13 cellular contexts compared by ENCODE assay signal in the genomic region with DNA sequence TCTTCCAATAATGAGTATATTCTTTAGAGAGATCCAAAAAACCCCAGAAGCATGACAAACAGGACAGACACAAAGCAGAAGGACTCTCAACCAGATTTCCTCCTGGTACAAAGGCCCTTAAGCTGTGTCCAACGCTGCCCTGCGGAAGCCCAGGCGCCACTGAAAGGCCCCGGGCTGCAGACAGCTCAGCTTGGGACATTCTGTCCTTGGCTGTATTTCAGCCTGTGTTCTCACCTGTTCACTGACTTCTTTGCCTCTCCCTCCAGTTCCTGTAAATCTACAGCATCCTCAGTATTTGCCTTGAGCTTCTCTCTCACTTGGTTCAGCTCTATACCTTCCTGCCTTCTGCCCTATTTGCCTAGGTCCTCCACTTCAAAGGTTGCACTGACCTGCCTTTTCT.
DNase-seq lines count a peak whose midpoint lies in the region; ATAC-seq, FAIRE-seq and TF ChIP-seq lines count a peak whose summit lies in the region.
"Had no signal": no experiment of that assay in that cellular context is flagged by ENCODE, and none has a peak within 500 bp of the region (broad histone marks: within the 10 kb centered on the region; RNA-seq: fewer than 3 reads in every experiment).

No MANE protein-coding gene starts in this region.

- DNase-seq in PC-9: peak in 1 of 2 experiments; percentile 11
- DNase-seq in endothelial cell of umbilical vein (ENCODE audit: low read depth, low spot score): no peak
- DNase-seq in lung (ENCODE audit: low spot score): peak; percentile 59
- DNase-seq in suprapubic skin (ENCODE audit: low spot score in 2 of 2): no peak
- DNase-seq in CD8-positive, alpha-beta T cell: no peak
- DNase-seq: activated CD4-positive, CD25-positive, alpha-beta regulatory T cell; activated T-cell treated with anti-CD3 and anti-CD28 coated beads for 4 hours; DND-41 had no signal

- H3K9me3 Mint-ChIP-seq in CD8-positive, alpha-beta T cell: no peaks in the 10 kb centered on the region

- CTCF ChIA-PET in PC-9 (lab: Charles Lee): interaction anchor here (0.6 to 2.9 kb wide), 5 partner anchors 8 to 54 kb away, joined by 3 to 11 read pairs (median 4); no protein-coding TSS in a partner anchor
- CTCF ChIA-PET in endothelial cell of umbilical vein (lab: Charles Lee): interaction anchor here (0.6 to 3.3 kb wide), 10 partner anchors 8 to 232 kb away, joined by 3 to 31 read pairs (median 7); partner anchors contain the start of gene ADRB2
- CTCF ChIA-PET in CD8-positive, alpha-beta T cell (lab: Charles Lee): interaction anchor here (2.1 kb wide), 2 partner anchors 8 to 235 kb away, joined by 10 to 11 read pairs; no protein-coding TSS in a partner anchor

- H2AFZ ChIP-seq in PC-9: no peak overlapping the region
- H2AFZ ChIP-seq in endothelial cell of umbilical vein (ENCODE audit: low read depth, low read length): no peak overlapping the region

- peaks cover 43% of the 10 kb centered on the region for H3F3A ChIP-seq in PC-9 (ENCODE audit: insufficient read depth, low read depth)

- H3K9me3 ChIP-seq in PC-9 (ENCODE audit: insufficient read depth, low read depth) (no peaks in the 10 kb centered on the region), endothelial cell of umbilical vein (replicated peaks; ENCODE audit: control insufficient read depth, insufficient read depth, low read length) (no peaks in the 10 kb centered on the region), lung (ENCODE audit: control insufficient read depth in 2 of 2, insufficient read depth in 1 of 2, low read length in 1 of 2) (no peaks in the 10 kb centered on the region), suprapubic skin (no peaks in the 10 kb centered on the region)
- H3K9me3 ChIP-seq in CD8-positive, alpha-beta T cell (ENCODE audit: low read length): no peaks in the 10 kb centered on the region

- H4K20me1 ChIP-seq in PC-9 (ENCODE audit: insufficient read depth): no peaks in the 10 kb centered on the region
- no peaks in the 10 kb centered on the region for H4K20me1 ChIP-seq in endothelial cell of umbilical vein (replicated peaks; ENCODE audit: control insufficient read depth, extremely low read depth, insufficient read depth, low read length)

- dilution Hi-C loops in endothelial cell of umbilical vein (cut with MboI; ENCODE audit: extremely low pct_ligation_motif_present, low sequenced_read_pairs): no loop called here

- peak overlapping the region; percentile 56 for H3K4me2 ChIP-seq in PC-9
- no peak overlapping the region for H3K4me2 ChIP-seq in endothelial cell of umbilical vein (ENCODE audit: insufficient read depth, low read length)

- peak overlapping the region; percentile 32 for H3K9ac ChIP-seq in endothelial cell of umbilical vein (replicated peaks; ENCODE audit: extremely low read depth, insufficient read depth, low read length)

- H3K27me3 ChIP-seq in PC-9 (ENCODE audit: insufficient read depth, low read depth) (no peaks in the 10 kb centered on the region), endothelial cell of umbilical vein (ENCODE audit: control insufficient read depth in 2 of 2, insufficient read depth in 2 of 2, low read length in 2 of 2) (no peaks in the 10 kb centered on the region), lung (ENCODE audit: control insufficient read depth, insufficient read depth) (no peaks in the 10 kb centered on the region), suprapubic skin (no peaks in the 10 kb centered on the region)
- peaks cover 3% of the 10 kb centered on the region for H3K27me3 ChIP-seq in CD8-positive, alpha-beta T cell (ENCODE audit: insufficient read depth, low read length)

- TF ChIP-seq POLR2A in endothelial cell of umbilical vein (IDR thresholded peaks at IDR 0.05; ENCODE audit: low read depth, low read length) (no peak), suprapubic skin (IDR thresholded peaks at IDR 0.05) (no peak)

- H3K27me3 Mint-ChIP-seq in CD8-positive, alpha-beta T cell (ENCODE audit: low read depth): no peaks in the 10 kb centered on the region

- FAIRE-seq in endothelial cell of umbilical vein (lab: Jason Lieb, UNC): no peak
- FAIRE-seq: GM12878 had no signal

- H3K9me2 ChIP-seq in PC-9 (ENCODE audit: insufficient read depth): no peaks in the 10 kb centered on the region

- H3K4me3 ChIP-seq in PC-9: no peak overlapping the region
- no peak overlapping the region for H3K4me3 ChIP-seq in endothelial cell of umbilical vein (replicated peaks in 1 of 3; ENCODE audit: insufficient read depth in 1 of 3, low read depth in 1 of 3, low read length in 3 of 3)
- H3K4me3 ChIP-seq in lung: no peak overlapping the region
- no peak overlapping the region for H3K4me3 ChIP-seq in suprapubic skin
- no peak overlapping the region for H3K4me3 ChIP-seq in CD8-positive, alpha-beta T cell (ENCODE audit: low read depth, low read length)
- H3K4me3 ChIP-seq: GM12878, SK-N-MC had no signal

- H3K36me3 Mint-ChIP-seq in CD8-positive, alpha-beta T cell: no peaks in the 10 kb centered on the region

- POLR2A ChIA-PET in PC-9 (lab: Charles Lee; ENCODE audit: unreplicated experiment) (interaction anchor here (0.6 to 1.0 kb wide), 5 partner anchors 51 to 404 kb away, joined by 3 to 5 read pairs (median 3); no protein-coding TSS in a partner anchor), endothelial cell of umbilical vein (lab: Charles Lee) (interaction anchor here (1.0 kb wide), 1 partner anchor 11 kb away, joined by 3 read pairs; no protein-coding TSS in a partner anchor)
- POLR2A ChIA-PET in CD8-positive, alpha-beta T cell (lab: Charles Lee): no interaction called here

- peaks cover 1% of the 10 kb centered on the region for H3K4me1 Mint-ChIP-seq in CD8-positive, alpha-beta T cell (ENCODE audit: low read depth)

- no peak overlapping the region for H3K4me3 Mint-ChIP-seq in CD8-positive, alpha-beta T cell

- TF ChIP-seq CTCF in PC-9 (conservative IDR thresholded peaks at IDR 0.05) (no peak), endothelial cell of umbilical vein (IDR thresholded peaks at IDR 0.05; ENCODE audit: extremely low read depth in 1 of 2, insufficient read depth in 1 of 2, low read depth in 1 of 2, low read length in 2 of 2) (no peak), lung (IDR thresholded peaks at IDR 0.05; ENCODE audit: control extremely low read depth, extremely low read depth) (no peak), suprapubic skin (IDR thresholded peaks at IDR 0.05) (no peak)
- TF ChIP-seq CTCF in CD8-positive, alpha-beta T cell (IDR thresholded peaks at IDR 0.05): no peak

- peaks cover 67% of the 10 kb centered on the region for H3K4me1 ChIP-seq in PC-9 (replicated peaks; ENCODE audit: insufficient read depth)
- peaks cover 16% of the 10 kb centered on the region for H3K4me1 ChIP-seq in endothelial cell of umbilical vein (ENCODE audit: control insufficient read depth, extremely low read depth, insufficient read depth, low read length)
- peaks cover 0 to 4% of the 10 kb centered on the region in 2 donors for H3K4me1 ChIP-seq in lung (ENCODE audit: control insufficient read depth in 2 of 2, insufficient read depth in 2 of 2, low read length in 2 of 2)
- peaks cover 71% of the 10 kb centered on the region for H3K4me1 ChIP-seq in suprapubic skin
- H3K4me1 ChIP-seq in CD8-positive, alpha-beta T cell (ENCODE audit: insufficient read depth, low read length): no peaks in the 10 kb centered on the region

- WGBS in lung, 2 donors: 72 to 75% methylated on average over 4 of the region's 4 CpGs
- WGBS in suprapubic skin: 45% methylated on average over 4 of the region's 4 CpGs

- H3K79me2 ChIP-seq in PC-9 (ENCODE audit: low read depth): no peaks in the 10 kb centered on the region
- H3K79me2 ChIP-seq in endothelial cell of umbilical vein (ENCODE audit: control insufficient read depth, insufficient read depth, low read length): no peaks in the 10 kb centered on the region

- H3K9me1 ChIP-seq in endothelial cell of umbilical vein (replicated peaks; ENCODE audit: control insufficient read depth, extremely low read depth, insufficient read depth, low read length): no peaks in the 10 kb centered on the region

- H3K36me3 ChIP-seq in PC-9 (ENCODE audit: low read depth) (no peaks in the 10 kb centered on the region), endothelial cell of umbilical vein (ENCODE audit: control insufficient read depth in 2 of 2, extremely low read depth in 1 of 2, insufficient read depth in 2 of 2, low read length in 2 of 2) (no peaks in the 10 kb centered on the region), lung (ENCODE audit: control insufficient read depth in 2 of 2, insufficient read depth in 2 of 2, low read length in 2 of 2) (no peaks in the 10 kb centered on the region), suprapubic skin (no peaks in the 10 kb centered on the region)
- no peaks in the 10 kb centered on the region for H3K36me3 ChIP-seq in CD8-positive, alpha-beta T cell (ENCODE audit: insufficient read depth, low read length)

- TF ChIP-seq EP300 in suprapubic skin (IDR thresholded peaks at IDR 0.05): no peak

- H3K27ac ChIP-seq in PC-9 (peak overlapping the region; percentile 92), endothelial cell of umbilical vein (ENCODE audit: insufficient read depth, low read depth, low read length) (peak overlapping the region; percentile 93), lung (ENCODE audit: low read depth in 1 of 2, low read length in 1 of 2) (peak overlapping the region; percentile 75 to 89), suprapubic skin (peak overlapping the region; percentile 92)
- H3K27ac ChIP-seq in CD8-positive, alpha-beta T cell (ENCODE audit: low read depth, low read length): no peak overlapping the region
- H3K27ac ChIP-seq: SK-N-MC had no signal

- ATAC-seq in lung (ENCODE audit: insufficient read depth, low FRiP score) (peak; percentile 37), GM18498 (IDR thresholded peaks at IDR 0.05; ENCODE audit: unreplicated experiment) (no peak), HG02840 (IDR thresholded peaks at IDR 0.05; ENCODE audit: low FRiP score, unreplicated experiment) (no peak), HG02798 (IDR thresholded peaks at IDR 0.05; ENCODE audit: poor library complexity, unreplicated experiment) (no peak)
- no peak for ATAC-seq in CD8-positive, alpha-beta T cell
- ATAC-seq: GM12878 had no signal

- intact Hi-C loops in PC-9 (cut with micrococcal nuclease; ENCODE audit: unreplicated experiment): loop anchor here (1.0 to 5.0 kb wide), 4 partner anchors 13 to 161 kb away; no protein-coding TSS in a partner anchor
- intact Hi-C loops in endothelial cell of umbilical vein (cut with micrococcal nuclease): loop anchor here (1.0 kb wide), 1 partner anchor 18 kb away; no protein-coding TSS in a partner anchor
- intact Hi-C loops in CD8-positive, alpha-beta T cell (cut with DNase I, micrococcal nuclease): no loop called here

- TSS peak; percentile 95 for BruUV-seq in PC-9 (replicated peaks; lab: Mats Ljungman, UMichigan)
- BruUV-seq in endothelial cell of umbilical vein (replicated peaks; lab: Mats Ljungman, UMichigan): TSS peak; percentile 92

- H3K27ac Mint-ChIP-seq in CD8-positive, alpha-beta T cell: no peak overlapping the region

TF ChIP-seq in endothelial cell of umbilical vein, 7 proteins besides CTCF, POLR2A, EP300 and RAD21 (continues in another document):
- no peak for TF ChIP-seq FOS (IDR thresholded peaks at IDR 0.05; ENCODE audit: borderline replicate concordance, insufficient read depth, low read length)
- no peak for TF ChIP-seq JUN (IDR thresholded peaks at IDR 0.05; ENCODE audit: borderline replicate concordance, insufficient read depth, insufficient read length, low read depth)
- no peak for TF ChIP-seq EZH2 (IDR thresholded peaks at IDR 0.05; ENCODE audit: borderline replicate concordance, low read depth, low read length, severe bottlenecking)
- no peak for TF ChIP-seq MYC (IDR thresholded peaks at IDR 0.05; ENCODE audit: low read depth, low read length)

Comparison
In these comparisons a context has a peak if more than half of its experiments do, and no peak if none do; other contexts are left out.
1. intact Hi-C loops: an anchor here in PC-9 (1.0 to 5.0 kb wide) and endothelial cell of umbilical vein (1.0 kb wide); none called in CD8-positive, alpha-beta T cell.